In the genomic region with DNA sequence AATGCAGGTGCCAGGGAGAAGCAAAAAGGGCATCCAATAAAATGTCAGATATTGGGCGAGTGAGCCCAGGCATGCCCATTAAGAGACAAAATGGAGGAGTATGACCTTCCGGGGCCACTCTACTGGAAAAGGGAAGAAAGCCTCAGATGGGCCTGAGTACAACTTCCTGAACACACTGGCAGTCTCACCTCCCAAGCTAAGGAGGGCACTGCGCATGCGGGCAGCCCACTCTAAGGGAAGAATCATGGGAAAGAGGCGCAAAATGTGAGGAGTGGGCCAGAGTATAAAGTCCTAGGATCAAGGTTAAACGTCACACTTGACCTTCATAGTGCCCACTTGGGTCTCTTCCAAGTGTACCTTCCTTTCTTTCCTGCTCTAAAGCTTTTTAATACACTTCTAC, we compare ENCODE assay signal across 10 cellular contexts.
"Had no signal": no experiment of that assay in that cellular context is flagged by ENCODE, and none has a peak within 500 bp of the region (broad histone marks: within the 10 kb centered on the region; RNA-seq: fewer than 3 reads in every experiment).

No MANE protein-coding gene starts in this region.

- H3K9ac ChIP-seq: KMS-11 had no signal

- H3K9me3 ChIP-seq: HAP-1 had no signal

- FAIRE-seq: HepG2 had no signal

- H3K9me3 Mint-ChIP-seq: HFFc6 had no signal

- DNase-seq: GOT3, H7, HFFc6, Karpas-422, KBM-7 had no signal

- H3K4me3 ChIP-seq: HAP-1 had no signal

- H3K36me3 ChIP-seq: HAP-1 had no signal

- ATAC-seq: HCT116, HepG2 had no signal

- H3K27ac ChIP-seq: HL-60, KMS-11 had no signal

- H3K4me2 ChIP-seq: KMS-11 had no signal

- H3K27ac Mint-ChIP-seq: HFFc6 had no signal

- H3K4me3 Mint-ChIP-seq: HFFc6 had no signal
